Comparison of ENCODE assay signal across 8 cellular contexts in the genomic region with DNA sequence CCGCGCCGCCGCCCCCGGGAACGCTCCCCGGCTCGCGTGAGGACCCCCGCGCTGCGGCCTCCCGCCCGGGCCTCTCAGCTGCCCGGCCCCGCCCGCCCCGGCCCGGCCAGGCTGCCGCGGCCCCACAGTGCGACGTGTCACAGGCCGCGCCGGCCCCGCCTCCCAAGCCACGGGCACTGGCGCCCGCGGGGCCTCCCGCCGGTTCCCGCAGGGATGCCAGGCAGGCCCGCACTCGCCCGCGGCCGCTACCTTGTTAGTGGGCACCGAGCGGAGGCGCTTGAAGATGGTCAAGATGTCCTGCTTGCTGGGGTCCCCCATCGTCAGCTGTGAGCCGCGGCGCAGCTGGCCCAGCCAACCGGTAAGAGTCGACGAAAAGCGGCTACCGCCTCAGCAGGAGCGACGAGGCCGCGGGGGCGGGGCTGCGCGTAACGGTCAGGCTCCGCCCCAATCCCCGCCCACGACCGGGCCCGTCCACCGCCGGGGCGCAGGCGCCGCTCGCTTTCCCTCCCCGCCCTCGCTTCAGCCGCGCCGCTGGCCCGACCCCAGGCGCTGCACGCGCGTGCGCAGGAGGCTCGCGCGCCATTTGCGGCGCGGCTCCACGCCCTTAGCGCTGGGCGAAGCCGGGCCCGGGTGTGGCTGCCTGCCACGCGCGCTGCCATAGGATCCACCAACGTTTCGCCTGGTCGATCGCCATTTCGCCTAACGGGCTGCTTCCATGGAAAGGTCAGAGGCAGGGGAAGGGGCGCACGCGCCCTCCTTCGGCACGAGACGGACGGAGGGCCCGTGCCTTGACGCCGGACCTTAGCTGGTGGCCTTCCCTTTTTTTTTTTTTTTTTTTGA. TPM values are rescaled to one million over a fixed set of nuclear protein-coding genes. Genes with fewer than 3 reads are reported as not detected.
DNase-seq lines count a peak whose midpoint lies in the region; ATAC-seq and TF ChIP-seq lines count a peak whose summit lies in the region.

A gene with protein sequence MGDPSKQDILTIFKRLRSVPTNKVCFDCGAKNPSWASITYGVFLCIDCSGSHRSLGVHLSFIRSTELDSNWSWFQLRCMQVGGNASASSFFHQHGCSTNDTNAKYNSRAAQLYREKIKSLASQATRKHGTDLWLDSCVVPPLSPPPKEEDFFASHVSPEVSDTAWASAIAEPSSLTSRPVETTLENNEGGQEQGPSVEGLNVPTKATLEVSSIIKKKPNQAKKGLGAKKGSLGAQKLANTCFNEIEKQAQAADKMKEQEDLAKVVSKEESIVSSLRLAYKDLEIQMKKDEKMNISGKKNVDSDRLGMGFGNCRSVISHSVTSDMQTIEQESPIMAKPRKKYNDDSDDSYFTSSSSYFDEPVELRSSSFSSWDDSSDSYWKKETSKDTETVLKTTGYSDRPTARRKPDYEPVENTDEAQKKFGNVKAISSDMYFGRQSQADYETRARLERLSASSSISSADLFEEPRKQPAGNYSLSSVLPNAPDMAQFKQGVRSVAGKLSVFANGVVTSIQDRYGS (minus strand): TSS at position 409 of the 840 bp plus-strand sequence. CDS start 91 bp downstream, at position 318.

- H3K4me3 ChIP-seq in esophagus squamous epithelium = peak within 1 kb of the TSS; percentile 84 to 91 (median 87)

- H3K27me3 ChIP-seq in esophagus squamous epithelium = no peaks in the 10 kb centered on the region

- peaks cover 11% of the 10 kb centered on the region; the same call in 1 of the 2 replicates for H3K36me3 ChIP-seq in KOPT-K1 (ENCODE audit: insufficient read depth, low read length)
- peaks cover 0 to 11% (median 0%) of the 10 kb centered on the region in 3 donors for H3K36me3 ChIP-seq in esophagus squamous epithelium

- peak in 3 of 4 donors; percentile 59 to 89 (median 64) for TF ChIP-seq POLR2A in esophagus squamous epithelium (IDR thresholded peaks at IDR 0.05)

- DNase-seq in DMS53 treated with DMSO at 0.1 percent for 48 hours (lab: John Stamatoyannopoulos, UW; ENCODE audit: unreplicated experiment) = peak; percentile 70
- peak; percentile 90 for DNase-seq in RKO (ENCODE audit: low spot score)
- peak; percentile 95 for DNase-seq in activated T-helper 1 cell treated with Interleukin-2 at 50 U/mL for 16 hours (ENCODE audit: low read depth)
- peak; percentile 57 for DNase-seq in esophagus squamous epithelium (lab: John Stamatoyannopoulos, UW)
- peak; percentile 93 for DNase-seq in myocyte (ENCODE audit: low read depth)
- peak; percentile 83 to 95 for DNase-seq in stimulated activated CD8-positive, alpha-beta memory T cell treated with anti-CD3 and anti-CD28 coated beads, Interleukin-7, amount 100 ng/mL, for 4 hours (ENCODE audit: low read depth in 2 of 2)

- ATAC-seq in GM21737 (IDR thresholded peaks at IDR 0.05; ENCODE audit: unreplicated experiment) = peak; percentile 78

- H3K27ac ChIP-seq in KOPT-K1 (ENCODE audit: low read depth, low read length, poor library complexity, severe bottlenecking) (peak within 1 kb of the TSS; percentile 73), esophagus squamous epithelium (peak within 1 kb of the TSS; percentile 93 to 98 (median 97))

- WGBS in esophagus squamous epithelium, 2 donors = 31 to 61% methylated on average over 7 to 26 of the region's 111 CpGs

- peaks cover 10 to 51% (median 17%) of the 10 kb centered on the region in 3 donors for H3K4me1 ChIP-seq in esophagus squamous epithelium

- intact Hi-C loops in esophagus squamous epithelium (cut with DNase I) = no loop called here

- peak in 2 of 6 experiments; percentile 3 to 29 for TF ChIP-seq CTCF in esophagus squamous epithelium (IDR thresholded peaks at IDR 0.05)

- no peaks in the 10 kb centered on the region for H3K9me3 ChIP-seq in KOPT-K1 (ENCODE audit: insufficient read depth, low read length, poor library complexity, severe bottlenecking)
- no peaks in the 10 kb centered on the region for H3K9me3 ChIP-seq in esophagus squamous epithelium

RNA-seq across cellular contexts. Expression of the gene that starts here (rescaled TPM):
- total RNA-seq in esophagus squamous epithelium = 10 to 100 TPM; 27.3 to 35.1 (median 30.5) TPM
- 62.0 and 78.2 TPM in 2 replicates for total RNA-seq in myocyte
- polyA plus RNA-seq in myocyte (2012) = 43.8 TPM

Comparison
In these comparisons a context has a peak if more than half of its experiments do, and no peak if none do; other contexts are left out.
1. Peak in every context shown above with its lines: DNase-seq, ATAC-seq, H3K4me3 ChIP-seq and H3K27ac ChIP-seq.